Comparison of ENCODE assay signal across 25 cellular contexts in the genomic region with DNA sequence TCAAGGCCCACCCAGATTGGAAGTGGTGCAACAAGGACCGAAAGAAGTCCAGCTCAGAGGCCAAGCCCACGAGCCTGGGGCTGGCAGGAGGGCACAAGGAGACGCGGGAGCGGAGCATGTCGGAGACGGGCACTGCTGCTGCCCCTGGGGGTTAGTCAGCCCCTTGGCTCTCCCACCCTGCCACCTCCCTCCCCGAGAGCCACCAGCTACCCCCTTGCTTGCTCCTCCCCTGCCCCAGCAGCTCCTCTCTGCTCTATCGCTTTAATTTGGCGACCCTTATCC. TPM values are rescaled to one million over a fixed set of nuclear protein-coding genes. Genes with fewer than 3 reads are reported as not detected.
"Had no signal": no experiment of that assay in that cellular context is flagged by ENCODE, and none has a peak within 500 bp of the region (broad histone marks: within the 10 kb centered on the region; RNA-seq: fewer than 3 reads in every experiment).

No MANE protein-coding gene starts in this region.

- H3K9me3 ChIP-seq: adrenal gland, Peyer's patch had no signal

- H3K4me3 Mint-ChIP-seq: activated B cell treated with CpG ODN at 0.5 μM for 24 hours; activated CD8-positive, alpha-beta memory T cell treated with anti-CD3 and anti-CD28 coated beads, Interleukin-2, amount 10 ng/mL, durations not matched to agents 7 days and 5 days; activated naive CD8-positive, alpha-beta T cell treated with anti-CD3 and anti-CD28 coated beads, Interleukin-2, amount 10 ng/mL, durations not matched to agents 7 days and 5 days; activated T-helper 17 cell treated with anti-CD3 and anti-CD28 coated beads, Interleukin-2, amount 50 U/mL, for 72 hours; T-helper 17 cell had no signal

- H3K9me3 Mint-ChIP-seq: activated B cell treated with CpG ODN at 0.5 μM for 24 hours; activated naive CD8-positive, alpha-beta T cell treated with anti-CD3 and anti-CD28 coated beads, Interleukin-2, amount 10 ng/mL, durations not matched to agents 7 days and 5 days; activated T-cell treated with anti-CD3 and anti-CD28 coated beads, Interleukin-2, amount 50 U/mL, for 4 hours; activated T-helper 17 cell treated with anti-CD3 and anti-CD28 coated beads, Interleukin-2, amount 50 U/mL, for 72 hours had no signal

- H3K27me3 Mint-ChIP-seq: activated B cell treated with CpG ODN at 0.5 μM for 24 hours; activated CD8-positive, alpha-beta memory T cell treated with anti-CD3 and anti-CD28 coated beads, Interleukin-2, amount 10 ng/mL, durations not matched to agents 7 days and 5 days; activated naive CD8-positive, alpha-beta T cell treated with anti-CD3 and anti-CD28 coated beads, Interleukin-2, amount 10 ng/mL, durations not matched to agents 7 days and 5 days; activated T-helper 17 cell treated with anti-CD3 and anti-CD28 coated beads, Interleukin-2, amount 50 U/mL, for 72 hours; T-helper 17 cell had no signal

- H3K27ac Mint-ChIP-seq: activated B cell treated with CpG ODN at 0.5 μM for 24 hours; activated naive CD8-positive, alpha-beta T cell treated with anti-CD3 and anti-CD28 coated beads, Interleukin-2, amount 10 ng/mL, durations not matched to agents 7 days and 5 days; activated T-helper 17 cell treated with anti-CD3 and anti-CD28 coated beads, Interleukin-2, amount 50 U/mL, for 72 hours; T-helper 17 cell had no signal

- H3K4me3 ChIP-seq: adrenal gland, Peyer's patch had no signal

- ATAC-seq: activated CD8-positive, alpha-beta memory T cell treated with anti-CD3 and anti-CD28 coated beads, Interleukin-2, amount 10 ng/mL, durations not matched to agents 7 days and 5 days; activated T-cell treated with anti-CD3 and anti-CD28 coated beads, Interleukin-2, amount 50 U/mL, for 4 hours; activated T-helper 17 cell treated with anti-CD3 and anti-CD28 coated beads, Interleukin-2, amount 50 U/mL, for 72 hours; T-helper 17 cell had no signal

- H3K27ac ChIP-seq: KMS-11, Peyer's patch had no signal

- H3K27me3 ChIP-seq: adrenal gland, Peyer's patch had no signal

- DNase-seq: activated B cell treated with CpG ODN at 0.5 μM for 24 hours; activated CD4-positive, alpha-beta T cell treated with anti-CD3 and anti-CD28 coated beads for 1 hour; activated CD4-positive, alpha-beta T cell treated with anti-CD3 and anti-CD28 coated beads, Interleukin-2, amount 50 U/mL, for 4 hours; activated CD8-positive, alpha-beta memory T cell treated with anti-CD3 and anti-CD28 coated beads, Interleukin-2, amount 10 ng/mL, durations not matched to agents 7 days and 5 days; activated naive CD4-positive, alpha-beta T cell treated with anti-CD3 and anti-CD28 coated beads, Interleukin-2, amount 50 U/mL, for 16 hours; activated naive CD8-positive, alpha-beta T cell treated with anti-CD3 and anti-CD28 coated beads, Interleukin-2, amount 10 ng/mL, durations not matched to agents 7 days and 5 days; activated T-cell treated with anti-CD3 and anti-CD28 coated beads, Interleukin-2, amount 50 U/mL, for 4 hours; anterior cingulate cortex; cerebellar nuclear complex; NCI-H1092; NCI-H1417; NCI-H1930; NCI-H2107; NCI-H2171 treated with DMSO at 0.1 percent for 48 hours; NCI-H226; NCI-H526; NCI-H774; SIG-M5; T-helper 17 cell; T-helper 9 cell had no signal

RNA-seq across cellular contexts. Expression of gene TMEM145, which starts 25.3 kb away (rescaled TPM):
- total RNA-seq: activated B cell treated with CpG ODN at 0.5 μM for 24 hours; activated T-cell treated with anti-CD3 and anti-CD28 coated beads, Interleukin-2, amount 50 U/mL, for 4 hours; MCF 10A; Peyer's patch; T-helper 17 cell had no signal
